Comparison of ENCODE assay signal across 25 cellular contexts in the genomic region with DNA sequence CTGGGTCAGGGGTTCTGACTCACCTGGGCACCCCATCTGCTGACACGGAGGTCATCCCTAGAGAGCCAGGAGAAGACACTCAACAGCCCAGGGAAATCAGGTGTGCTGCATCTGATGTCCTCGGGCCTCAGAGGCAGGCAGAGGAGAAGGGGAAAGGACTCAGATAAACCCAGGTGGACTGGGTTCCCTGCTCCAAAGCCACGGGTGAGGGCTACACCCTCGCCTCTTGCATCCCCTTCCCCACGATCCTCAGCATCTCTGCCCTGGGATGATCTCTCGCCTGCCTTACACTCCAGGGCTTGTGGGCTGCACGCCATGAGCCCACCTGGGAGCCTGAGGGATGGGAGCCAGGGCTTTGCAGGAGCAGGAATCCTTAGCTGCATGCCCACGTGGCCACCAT.
"Had no signal": no experiment of that assay in that cellular context is flagged by ENCODE, and none has a peak within 500 bp of the region (broad histone marks: within the 10 kb centered on the region; RNA-seq: fewer than 3 reads in every experiment).

No MANE protein-coding gene starts in this region.

- H3K27me3 Mint-ChIP-seq: activated B cell treated with CpG ODN at 0.5 μM for 24 hours; activated CD8-positive, alpha-beta memory T cell treated with anti-CD3 and anti-CD28 coated beads, Interleukin-2, amount 10 ng/mL, durations not matched to agents 7 days and 5 days; activated naive CD4-positive, alpha-beta T cell treated with anti-CD3 and anti-CD28 coated beads, Interleukin-2, amount 50 U/mL, for 24 hours; activated naive CD8-positive, alpha-beta T cell treated with anti-CD3 and anti-CD28 coated beads, Interleukin-2, amount 50 U/mL, for 24 hours; naive B cell had no signal

- H3K27ac ChIP-seq: hepatocyte, spleen, stomach, tibial artery, upper lobe of right lung had no signal

- H3K27ac Mint-ChIP-seq: activated B cell treated with CpG ODN at 0.5 μM for 24 hours; activated CD8-positive, alpha-beta memory T cell treated with anti-CD3 and anti-CD28 coated beads, Interleukin-2, amount 10 ng/mL, durations not matched to agents 7 days and 5 days; activated CD8-positive, alpha-beta T cell treated with anti-CD3 and anti-CD28 coated beads, Interleukin-2, amount 10 ng/mL, durations not matched to agents 7 days and 5 days; activated naive CD4-positive, alpha-beta T cell treated with anti-CD3 and anti-CD28 coated beads, Interleukin-2, amount 50 U/mL, for 24 hours; activated naive CD8-positive, alpha-beta T cell treated with anti-CD3 and anti-CD28 coated beads, Interleukin-2, amount 50 U/mL, for 24 hours; activated T-helper 2 cell treated with anti-CD3 and anti-CD28 coated beads, Interferon-gamma antibody, Interleukin-2, Interleukin-4, amounts not matched to agents 10 μg/mL and 5 μg/mL and 100 μg/mL, durations not matched to agents 14 hours and 24 hours and 36 hours had no signal

- H3K27me3 ChIP-seq: gastroesophageal sphincter, hepatocyte, right atrium auricular region, spleen, stomach, tibial artery, upper lobe of right lung had no signal

- DNase-seq: activated B cell treated with CpG ODN at 0.5 μM for 24 hours; activated CD4-positive, alpha-beta T cell treated with anti-CD3 and anti-CD28 coated beads, Interleukin-2, amount 50 U/mL, for 1 hour; activated CD8-positive, alpha-beta memory T cell treated with anti-CD3 and anti-CD28 coated beads, Interleukin-2, amount 10 ng/mL, durations not matched to agents 7 days and 5 days; activated CD8-positive, alpha-beta T cell treated with anti-CD3 and anti-CD28 coated beads, Interleukin-2, amount 10 ng/mL, durations not matched to agents 7 days and 5 days; activated naive CD8-positive, alpha-beta T cell treated with anti-CD3 and anti-CD28 coated beads, Interleukin-2, amount 50 U/mL, for 24 hours; activated T-cell treated with anti-CD3 and anti-CD28 coated beads, Interleukin-2, amount 50 U/mL, for 48 hours; effector CD8-positive, alpha-beta T cell; kidney; left colon; naive B cell; occipital lobe; spleen; T-helper 2 cell; tibial artery had no signal

- H2AFZ ChIP-seq: hepatocyte had no signal

- H3K4me1 Mint-ChIP-seq: activated naive CD4-positive, alpha-beta T cell treated with anti-CD3 and anti-CD28 coated beads, Interleukin-2, amount 50 U/mL, for 24 hours; neural crest cell had no signal

- FAIRE-seq: colon, endometrium, kidney had no signal

- H3K36me3 ChIP-seq: gastroesophageal sphincter, right atrium auricular region, spleen, stomach, tibial artery, upper lobe of right lung had no signal

- H3K9me3 ChIP-seq: gastroesophageal sphincter, right atrium auricular region, spleen, stomach, tibial artery, upper lobe of right lung had no signal

- ATAC-seq: activated CD8-positive, alpha-beta memory T cell treated with anti-CD3 and anti-CD28 coated beads, Interleukin-2, amount 10 ng/mL, durations not matched to agents 7 days and 5 days; activated CD8-positive, alpha-beta T cell treated with anti-CD3 and anti-CD28 coated beads, Interleukin-2, amount 10 ng/mL, durations not matched to agents 7 days and 5 days; activated naive CD8-positive, alpha-beta T cell treated with anti-CD3 and anti-CD28 coated beads, Interleukin-2, amount 50 U/mL, for 24 hours had no signal

- H3K79me2 ChIP-seq: hepatocyte had no signal

- H3K4me3 Mint-ChIP-seq: activated B cell treated with CpG ODN at 0.5 μM for 24 hours; activated CD8-positive, alpha-beta memory T cell treated with anti-CD3 and anti-CD28 coated beads, Interleukin-2, amount 10 ng/mL, durations not matched to agents 7 days and 5 days; activated CD8-positive, alpha-beta T cell treated with anti-CD3 and anti-CD28 coated beads, Interleukin-2, amount 10 ng/mL, durations not matched to agents 7 days and 5 days; activated naive CD4-positive, alpha-beta T cell treated with anti-CD3 and anti-CD28 coated beads, Interleukin-2, amount 50 U/mL, for 24 hours; activated naive CD8-positive, alpha-beta T cell treated with anti-CD3 and anti-CD28 coated beads, Interleukin-2, amount 50 U/mL, for 24 hours; mesothelial cell of epicardium; neural crest cell had no signal

- H3K9me3 Mint-ChIP-seq: activated B cell treated with CpG ODN at 0.5 μM for 24 hours; activated naive CD4-positive, alpha-beta T cell treated with anti-CD3 and anti-CD28 coated beads, Interleukin-2, amount 50 U/mL, for 24 hours; activated naive CD8-positive, alpha-beta T cell treated with anti-CD3 and anti-CD28 coated beads, Interleukin-2, amount 50 U/mL, for 24 hours; activated T-helper 2 cell treated with anti-CD3 and anti-CD28 coated beads, Interferon-gamma antibody, Interleukin-2, Interleukin-4, amounts not matched to agents 10 μg/mL and 5 μg/mL and 100 μg/mL, durations not matched to agents 14 hours and 24 hours and 36 hours; mesothelial cell of epicardium; naive B cell; neural crest cell had no signal

- H3K4me2 ChIP-seq: hepatocyte had no signal

- H3K4me3 ChIP-seq: gastroesophageal sphincter, hepatocyte, right atrium auricular region, spleen, stomach, tibial artery, upper lobe of right lung had no signal

- H3K36me3 Mint-ChIP-seq: activated CD8-positive, alpha-beta memory T cell treated with anti-CD3 and anti-CD28 coated beads, Interleukin-2, amount 10 ng/mL, durations not matched to agents 7 days and 5 days; activated naive CD4-positive, alpha-beta T cell treated with anti-CD3 and anti-CD28 coated beads, Interleukin-2, amount 50 U/mL, for 24 hours; mesothelial cell of epicardium; naive B cell had no signal
